Comparison of ENCODE assay signal across 1 cellular context in genomic region chr4:20351360-20352171, GRCh38.
A peak's percentile ranks its signal among the peaks of the same experiment; 100 is the strongest.
TF ChIP-seq lines count a peak whose summit lies in the region.

No MANE protein-coding gene starts in this region.

TF ChIP-seq in Ishikawa, 13 proteins besides CTCF, POLR2A, EP300 and RAD21 (continued from another document):
- peak; percentile 53; the same call in 1 of the 2 replicates for TF ChIP-seq REST (IDR thresholded peaks at IDR 0.05; ENCODE audit: low read depth)
